11 cellular contexts compared by ENCODE assay signal in genomic region chr5:40486437-40487270, GRCh38.
DNase-seq lines count a peak whose midpoint lies in the region; ATAC-seq, FAIRE-seq and TF ChIP-seq lines count a peak whose summit lies in the region.
"Had no signal": no experiment of that assay in that cellular context is flagged by ENCODE, and none has a peak within 500 bp of the region (broad histone marks: within the 10 kb centered on the region; RNA-seq: fewer than 3 reads in every experiment).

No MANE protein-coding gene starts in this region.

- no peak overlapping the region for H3K4me3 ChIP-seq in keratinocyte (ENCODE audit: control insufficient read depth in 2 of 3, extremely low read depth in 1 of 3, insufficient read depth in 2 of 3, low read depth in 1 of 3, low read length in 3 of 3)
- H3K4me3 ChIP-seq in thoracic aorta: no peak overlapping the region
- H3K4me3 ChIP-seq in BE2C (ENCODE audit: low read depth, low read length): no peak overlapping the region
- H3K4me3 ChIP-seq: tibial artery had no signal

- peak overlapping the region; percentile 26 for H3K4me3 Mint-ChIP-seq in CD4-positive, alpha-beta T cell
- peak overlapping the region; percentile 41 for H3K4me3 Mint-ChIP-seq in activated CD8-positive, alpha-beta T cell treated with anti-CD3 and anti-CD28 coated beads for 36 hours

- no peaks in the 10 kb centered on the region for H3K9me3 Mint-ChIP-seq in CD4-positive, alpha-beta T cell
- no peaks in the 10 kb centered on the region for H3K9me3 Mint-ChIP-seq in activated CD8-positive, alpha-beta T cell treated with anti-CD3 and anti-CD28 coated beads for 36 hours

- no peaks in the 10 kb centered on the region for H3K27me3 ChIP-seq in CD4-positive, alpha-beta T cell (ENCODE audit: control insufficient read depth, insufficient read depth, low read length)
- H3K27me3 ChIP-seq in keratinocyte (ENCODE audit: control insufficient read depth, extremely low read depth, insufficient read depth, low read length): no peaks in the 10 kb centered on the region
- H3K27me3 ChIP-seq in thoracic aorta (replicated peaks; ENCODE audit: insufficient read depth): no peaks in the 10 kb centered on the region
- H3K27me3 ChIP-seq in BE2C: no peaks in the 10 kb centered on the region
- H3K27me3 ChIP-seq: tibial artery had no signal

- TF ChIP-seq CTCF in CD4-positive, alpha-beta T cell (IDR thresholded peaks at IDR 0.05): no peak
- TF ChIP-seq CTCF in activated CD8-positive, alpha-beta T cell treated with anti-CD3 and anti-CD28 coated beads for 36 hours (IDR thresholded peaks at IDR 0.05): no peak
- TF ChIP-seq CTCF in keratinocyte (optimal IDR thresholded peaks at IDR 0.05 in 1 of 3, IDR thresholded peaks at IDR 0.05 in 1 of 3, conservative IDR thresholded peaks at IDR 0.05 in 1 of 3; ENCODE audit: extremely low read depth in 1 of 3, insufficient read depth in 2 of 3, low read length in 3 of 3): no peak
- no peak for TF ChIP-seq CTCF in thoracic aorta (IDR thresholded peaks at IDR 0.05)
- no peak for TF ChIP-seq CTCF in BE2C (IDR thresholded peaks at IDR 0.05; ENCODE audit: low read depth, low read length)

- H3K9me3 ChIP-seq in CD4-positive, alpha-beta T cell (ENCODE audit: control insufficient read depth, low read length): no peaks in the 10 kb centered on the region
- H3K9me3 ChIP-seq in keratinocyte (ENCODE audit: control insufficient read depth, low read depth, low read length): no peaks in the 10 kb centered on the region
- H3K9me3 ChIP-seq in thoracic aorta: no peaks in the 10 kb centered on the region
- H3K9me3 ChIP-seq in BE2C: no peaks in the 10 kb centered on the region

- H3K4me2 ChIP-seq in keratinocyte (ENCODE audit: control insufficient read depth, extremely low read depth, insufficient read depth, low read depth, low read length): no peak overlapping the region

- intact Hi-C loops in CD4-positive, alpha-beta T cell (cut with DNase I, micrococcal nuclease): loop anchor here in 1 of 2 experiments (2.0 to 5.0 kb wide), 4 partner anchors 44 to 196 kb away; no protein-coding TSS in a partner anchor
- intact Hi-C loops in activated CD8-positive, alpha-beta T cell treated with anti-CD3 and anti-CD28 coated beads for 36 hours (cut with micrococcal nuclease): loop anchor here (1.0 to 5.0 kb wide), 5 partner anchors 50 to 251 kb away; no protein-coding TSS in a partner anchor

- no peak overlapping the region for H3K9ac ChIP-seq in keratinocyte (ENCODE audit: control insufficient read depth, extremely low read depth, insufficient read depth, low read length)

- DNase-seq in CD4-positive, alpha-beta T cell: peak in 7 of 10 experiments; percentile 1 to 58 (median 14)
- peak; percentile 81 to 87 for DNase-seq in Kasumi-1 (lab: John Stamatoyannopoulos, UW)
- DNase-seq in activated CD8-positive, alpha-beta T cell treated with anti-CD3 and anti-CD28 coated beads for 36 hours: peak; percentile 86
- no peak for DNase-seq in keratinocyte (ENCODE audit: low read depth, low spot score)
- DNase-seq in thoracic aorta (ENCODE audit: low spot score): no peak
- DNase-seq in BE2C: no peak
- no peak for DNase-seq in mesenteric fat pad (ENCODE audit: low spot score)

- no peak overlapping the region for H2AFZ ChIP-seq in keratinocyte (ENCODE audit: control insufficient read depth, low read length)

- H3K4me1 ChIP-seq in keratinocyte (ENCODE audit: control insufficient read depth, extremely low read depth, insufficient read depth, low read length) (peaks cover 6% of the 10 kb centered on the region), thoracic aorta (ENCODE audit: control insufficient read depth in 1 of 2, low read depth in 2 of 2) (no peaks in the 10 kb centered on the region), BE2C (no peaks in the 10 kb centered on the region)

- no peaks in the 10 kb centered on the region for H4K20me1 ChIP-seq in keratinocyte (ENCODE audit: control insufficient read depth, extremely low read depth, insufficient read depth, low read length)

- H3K9me1 ChIP-seq in keratinocyte (ENCODE audit: control insufficient read depth, extremely low read depth, insufficient read depth, low read length): no peaks in the 10 kb centered on the region

- H3K36me3 Mint-ChIP-seq in CD4-positive, alpha-beta T cell (ENCODE audit: low read depth): no peaks in the 10 kb centered on the region
- peaks cover 2% of the 10 kb centered on the region for H3K36me3 Mint-ChIP-seq in activated CD8-positive, alpha-beta T cell treated with anti-CD3 and anti-CD28 coated beads for 36 hours (ENCODE audit: low read depth)

- H3K4me1 Mint-ChIP-seq in CD4-positive, alpha-beta T cell (ENCODE audit: low read depth): peaks cover 42% of the 10 kb centered on the region
- peaks cover 81% of the 10 kb centered on the region for H3K4me1 Mint-ChIP-seq in activated CD8-positive, alpha-beta T cell treated with anti-CD3 and anti-CD28 coated beads for 36 hours (ENCODE audit: low read depth)

- H3K36me3 ChIP-seq in keratinocyte (ENCODE audit: control insufficient read depth in 2 of 2, extremely low read depth in 1 of 2, insufficient read depth in 2 of 2, low read length in 2 of 2): no peaks in the 10 kb centered on the region
- no peaks in the 10 kb centered on the region for H3K36me3 ChIP-seq in thoracic aorta
- H3K36me3 ChIP-seq in BE2C: no peaks in the 10 kb centered on the region
- H3K36me3 ChIP-seq: tibial artery had no signal

- no peak overlapping the region for H3K27ac ChIP-seq in CD4-positive, alpha-beta T cell (ENCODE audit: low read depth, low read length)
- H3K27ac ChIP-seq in keratinocyte (ENCODE audit: control insufficient read depth, insufficient read depth, low read length) (no peak overlapping the region), thoracic aorta (no peak overlapping the region)
- H3K27ac ChIP-seq: tibial artery had no signal

- no peaks in the 10 kb centered on the region for H3K27me3 Mint-ChIP-seq in CD4-positive, alpha-beta T cell
- H3K27me3 Mint-ChIP-seq in activated CD8-positive, alpha-beta T cell treated with anti-CD3 and anti-CD28 coated beads for 36 hours: no peaks in the 10 kb centered on the region

- peak overlapping the region; percentile 64 for H3K27ac Mint-ChIP-seq in CD4-positive, alpha-beta T cell
- peak overlapping the region; percentile 98 for H3K27ac Mint-ChIP-seq in activated CD8-positive, alpha-beta T cell treated with anti-CD3 and anti-CD28 coated beads for 36 hours

- POLR2A ChIA-PET in CD4-positive, alpha-beta T cell (lab: Charles Lee): no interaction called here
- POLR2A ChIA-PET in activated CD8-positive, alpha-beta T cell treated with anti-CD3 and anti-CD28 coated beads for 36 hours (lab: Charles Lee): interaction anchor here (0.6 to 1.7 kb wide), 13 partner anchors 34 to 290 kb away, joined by 3 to 15 read pairs (median 3); partner anchors contain the start of gene PTGER4

- ATAC-seq in CD4-positive, alpha-beta T cell (ENCODE audit: poor library complexity): peak; percentile 85
- ATAC-seq in GM21576 (IDR thresholded peaks at IDR 0.05; ENCODE audit: unreplicated experiment): peak; percentile 38
- ATAC-seq in activated CD8-positive, alpha-beta T cell treated with anti-CD3 and anti-CD28 coated beads for 36 hours: peak; percentile 77
- ATAC-seq in thoracic aorta (ENCODE audit: insufficient number of reproducible peaks, low FRiP score, low read depth): peak; percentile 34

- FAIRE-seq in keratinocyte (lab: Jason Lieb, UNC): peak; percentile 83
- FAIRE-seq: endometrium, G401.6 had no signal

- dilution Hi-C loops in keratinocyte (cut with MboI; ENCODE audit: extremely low pct_ligation_motif_present, low sequenced_read_pairs): no loop called here

- CTCF ChIA-PET in CD4-positive, alpha-beta T cell (lab: Charles Lee): no interaction called here
- CTCF ChIA-PET in activated CD8-positive, alpha-beta T cell treated with anti-CD3 and anti-CD28 coated beads for 36 hours (lab: Charles Lee): interaction anchor here (0.7 to 2.0 kb wide), 10 partner anchors 8 to 209 kb away, joined by 3 to 6 read pairs (median 3); no protein-coding TSS in a partner anchor

- H3K79me2 ChIP-seq in keratinocyte (ENCODE audit: control insufficient read depth, insufficient read depth, low read length): no peaks in the 10 kb centered on the region

Comparison
In these comparisons a context has a peak if more than half of its experiments do, and no peak if none do; other contexts are left out.
1. ATAC-seq: peak in every context shown above with its lines; median percentile 85 in CD4-positive, alpha-beta T cell; 77 in activated CD8-positive, alpha-beta T cell treated with anti-CD3 and anti-CD28 coated beads for 36 hours; 38 in GM21576; 34 in thoracic aorta.
2. DNase-seq: peak in CD4-positive, alpha-beta T cell (7 of 10), Kasumi-1 (2 of 2) and activated CD8-positive, alpha-beta T cell treated with anti-CD3 and anti-CD28 coated beads for 36 hours (single experiment); none in keratinocyte (single experiment), thoracic aorta (single experiment), BE2C (single experiment) and mesenteric fat pad (single experiment).